ENCODE assay signal across 8 cellular contexts in the genomic region with DNA sequence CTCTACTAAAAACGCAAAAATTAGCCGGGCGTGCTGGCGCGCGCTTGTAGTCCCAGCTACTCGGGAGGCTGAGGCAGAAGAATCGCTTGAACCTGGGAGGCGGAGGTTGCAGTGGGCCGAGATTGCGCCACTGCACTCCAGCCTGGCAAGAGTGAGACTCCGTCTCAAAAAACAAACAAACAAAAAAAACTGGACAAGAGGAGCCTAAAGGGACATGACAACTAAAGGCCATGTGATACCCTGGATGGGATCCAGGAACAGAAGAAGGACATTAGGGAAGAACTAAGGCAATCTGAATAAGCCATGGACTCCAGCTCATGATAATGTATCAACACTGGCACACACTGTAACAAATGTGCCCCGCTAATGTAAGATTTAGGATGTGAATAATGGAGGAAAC. TPM values are rescaled to one million over a fixed set of nuclear protein-coding genes. Genes with fewer than 3 reads are reported as not detected.
DNase-seq lines count a peak whose midpoint lies in the region; ATAC-seq and TF ChIP-seq lines count a peak whose summit lies in the region.
"Not testable (repeated sequence)": the region's sequence is repeated elsewhere in the genome, so short reads cannot be mapped to it uniquely, and the experiment has no call there.

No MANE protein-coding gene starts in this region.

- not testable (repeated sequence) for H3K27me3 ChIP-seq in left lung, suprapubic skin

- peak; percentile 11 for ATAC-seq in left lung

- TF ChIP-seq CTCF in CD14-positive monocyte (IDR thresholded peaks at IDR 0.05); chondrocyte (IDR thresholded peaks at IDR 0.05); left lung (IDR thresholded peaks at IDR 0.05); suprapubic skin (IDR thresholded peaks at IDR 0.05): not testable (repeated sequence)

- H3K9me3 ChIP-seq in left lung, suprapubic skin: not testable (repeated sequence)

- peaks cover 4 to 62% of the 10 kb centered on the region in 2 donors for H3K4me1 ChIP-seq in left lung
- H3K4me1 ChIP-seq in suprapubic skin, result peaks cover 69% of the 10 kb centered on the region

- not testable (repeated sequence) for TF ChIP-seq EP300 in suprapubic skin (IDR thresholded peaks at IDR 0.05)

- H3K4me3 ChIP-seq in left lung, suprapubic skin: not testable (repeated sequence)

- peak overlapping the region in 5 of 7 donors; percentile 41 to 90 (median 75) for H3K27ac Mint-ChIP-seq in CD14-positive monocyte
- peak overlapping the region; percentile 88 for H3K27ac Mint-ChIP-seq in activated T-cell treated with anti-CD3 and anti-CD28 coated beads, Interleukin-2, amount 50 U/mL, for 24 hours
- H3K27ac Mint-ChIP-seq in chondrocyte (ENCODE audit: unreplicated experiment), result peak overlapping the region; percentile 94

- not testable (repeated sequence) for TF ChIP-seq POLR2A in suprapubic skin (IDR thresholded peaks at IDR 0.05)

- 68% methylated on average over 13 of the region's 13 CpGs for WGBS in suprapubic skin

- intact Hi-C loops in CD14-positive monocyte (cut with micrococcal nuclease); left lung (cut with DNase I): not testable (repeated sequence)

- DNase-seq in CD14-positive monocyte (ENCODE audit: low spot score); activated T-cell treated with anti-CD3 and anti-CD28 coated beads, Interleukin-2, amount 50 U/mL, for 24 hours; chondrocyte (ENCODE audit: low spot score); left lung; suprapubic skin (ENCODE audit: low spot score in 2 of 2): not testable (repeated sequence)
- peak; percentile 71 for DNase-seq in NCI-H2029 treated with DMSO at 0.1 percent for 48 hours (lab: John Stamatoyannopoulos, UW)
- peak; percentile 79 for DNase-seq in foreskin melanocyte
- DNase-seq in pons (ENCODE audit: low spot score), result peak; percentile 92

- not testable (repeated sequence) for H3K9me3 Mint-ChIP-seq in CD14-positive monocyte; activated T-cell treated with anti-CD3 and anti-CD28 coated beads, Interleukin-2, amount 50 U/mL, for 24 hours; chondrocyte (ENCODE audit: low read depth)

- not testable (repeated sequence) for H3K4me3 Mint-ChIP-seq in CD14-positive monocyte; activated T-cell treated with anti-CD3 and anti-CD28 coated beads, Interleukin-2, amount 50 U/mL, for 24 hours; chondrocyte (ENCODE audit: unreplicated experiment)

- not testable (repeated sequence) for H3K27me3 Mint-ChIP-seq in CD14-positive monocyte (ENCODE audit: low read depth in 3 of 3); activated T-cell treated with anti-CD3 and anti-CD28 coated beads, Interleukin-2, amount 50 U/mL, for 24 hours; chondrocyte (ENCODE audit: low read depth)

- H3K36me3 ChIP-seq in left lung (peaks cover 0 to 85% of the 10 kb centered on the region in 2 donors), suprapubic skin (peaks cover 45% of the 10 kb centered on the region)

- H3K36me3 Mint-ChIP-seq in CD14-positive monocyte, result peaks cover 59 to 99% of the 10 kb centered on the region in 2 donors
- peaks cover 85% of the 10 kb centered on the region for H3K36me3 Mint-ChIP-seq in activated T-cell treated with anti-CD3 and anti-CD28 coated beads, Interleukin-2, amount 50 U/mL, for 24 hours (ENCODE audit: low read depth)
- H3K36me3 Mint-ChIP-seq in chondrocyte (ENCODE audit: low read depth), result peaks cover 13% of the 10 kb centered on the region

- peak overlapping the region in 1 of 2 donors; percentile 57 for H3K27ac ChIP-seq in left lung
- H3K27ac ChIP-seq in suprapubic skin, result peak overlapping the region; percentile 80

- peaks cover 22% of the 10 kb centered on the region for H3K4me1 Mint-ChIP-seq in CD14-positive monocyte
- H3K4me1 Mint-ChIP-seq in activated T-cell treated with anti-CD3 and anti-CD28 coated beads, Interleukin-2, amount 50 U/mL, for 24 hours (ENCODE audit: low read depth), result peaks cover 37% of the 10 kb centered on the region
- H3K4me1 Mint-ChIP-seq in chondrocyte (ENCODE audit: low read depth), result peaks cover 48% of the 10 kb centered on the region

RNA-seq across cellular contexts. Expression of gene PEDS1, which starts 15.8 kb away (rescaled TPM):
- polyA plus RNA-seq in CD14-positive monocyte, result 10 to 100 TPM; 19.6 to 25.2 TPM
- 36.8 to 42.3 TPM (median 41.4 TPM) in 3 replicates for total RNA-seq in chondrocyte
- total RNA-seq in left lung, result 10 to 100 TPM; 37.9 to 39.9 TPM
- 10 to 100 TPM; 30.5 to 82.2 (median 57.3) TPM for total RNA-seq in suprapubic skin

RNA-seq across cellular contexts. Expression of gene UBE2V1, which starts 24.8 kb away (rescaled TPM):
- 10 to 100 TPM; 62.2 to 95.5 TPM for polyA plus RNA-seq in CD14-positive monocyte
- total RNA-seq in chondrocyte (79.8 to 100 TPM (median 82.0 TPM) in 3 replicates), left lung (10 to 100 TPM; 72.6 to 74.6 TPM), suprapubic skin (100 to 1,000 TPM in 2 of 4 donors, 10 to 100 TPM in 2; 80.5 to 162 (median 99.0) TPM)

RNA-seq across cellular contexts. Expression of gene CEBPB, which starts 52.9 kb away (rescaled TPM):
- polyA plus RNA-seq in CD14-positive monocyte, result 10 to 100 TPM; 52.4 to 80.8 TPM
- total RNA-seq in chondrocyte, result 20.4 to 81.4 TPM (median 78.7 TPM) in 3 replicates
- total RNA-seq in left lung, result 100 to 1,000 TPM; 133 to 266 TPM
- 10 to 100 TPM; 43.2 to 83.9 (median 69.2) TPM for total RNA-seq in suprapubic skin
